In the genomic region with DNA sequence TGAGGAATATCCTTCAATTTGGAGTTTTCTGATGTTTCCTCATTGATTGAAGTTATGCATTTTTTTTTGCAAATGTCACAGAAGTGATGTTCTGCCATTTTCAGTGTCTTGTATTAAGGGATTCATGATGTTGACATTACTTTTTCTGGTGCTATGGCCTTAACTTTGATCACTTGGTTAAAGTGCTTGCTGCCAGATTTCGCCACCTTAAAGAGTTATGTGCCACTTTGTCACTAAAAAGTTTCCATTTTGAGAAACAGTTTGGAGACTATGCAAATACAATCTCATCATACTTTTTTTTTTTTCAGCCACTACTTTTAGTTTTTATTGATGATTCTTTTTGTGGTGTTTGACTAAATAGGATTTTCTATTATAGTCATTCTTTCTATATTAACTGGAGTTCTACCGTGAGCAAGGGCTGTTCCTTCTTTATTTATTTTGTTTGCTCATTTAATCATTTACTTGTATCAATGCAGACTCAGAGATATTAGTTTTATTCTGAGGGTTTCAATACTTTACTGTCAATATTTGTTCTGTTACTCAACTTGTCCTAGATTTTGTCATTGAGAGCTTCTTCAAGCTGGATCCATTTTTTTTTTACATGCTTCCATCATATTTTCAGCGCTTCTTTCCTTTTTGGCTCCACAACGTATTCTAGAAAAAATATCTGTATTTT, we compare ENCODE assay signal across 12 cellular contexts. TPM values are rescaled to one million over a fixed set of nuclear protein-coding genes. Genes with fewer than 3 reads are reported as not detected.
"Had no signal": no experiment of that assay in that cellular context is flagged by ENCODE, and none has a peak within 500 bp of the region (broad histone marks: within the 10 kb centered on the region; RNA-seq: fewer than 3 reads in every experiment).

No MANE protein-coding gene starts in this region.

- H2AFZ ChIP-seq: GM23248 had no signal

- H3K27ac ChIP-seq: GM23248, HL-60 had no signal

- H3K27ac Mint-ChIP-seq: HFFc6 had no signal

- H3K36me3 ChIP-seq: HAP-1 had no signal

- FAIRE-seq: K562 had no signal

- H3K4me3 ChIP-seq: GM23248, HAP-1, K562 had no signal

- ATAC-seq: HCT116, K562 had no signal

- H3K4me3 Mint-ChIP-seq: HFFc6 had no signal

- H3K9ac ChIP-seq: GM23248 had no signal

- H3K4me1 ChIP-seq: HAP-1 had no signal

- DNase-seq: GM23248, GOT3, H7, HFFc6, IMR-90, KG1 had no signal

- H3K9me3 ChIP-seq: HAP-1 had no signal

RNA-seq across cellular contexts. Expression of gene GBP7, which starts 3.2 kb away (rescaled TPM):
- total RNA-seq: GM23248, H4, H7, HFFc6, HT1080, IMR-90, K562 had no signal
- polyA plus RNA-seq: GM23248, IMR-90 had no signal

RNA-seq across cellular contexts. Expression of gene GBP4, which starts 26.1 kb away (rescaled TPM):
- total RNA-seq: GM23248, IMR-90 had no signal
- polyA plus RNA-seq: IMR-90 had no signal
